1 cellular context compared by ENCODE assay signal in the genomic region with DNA sequence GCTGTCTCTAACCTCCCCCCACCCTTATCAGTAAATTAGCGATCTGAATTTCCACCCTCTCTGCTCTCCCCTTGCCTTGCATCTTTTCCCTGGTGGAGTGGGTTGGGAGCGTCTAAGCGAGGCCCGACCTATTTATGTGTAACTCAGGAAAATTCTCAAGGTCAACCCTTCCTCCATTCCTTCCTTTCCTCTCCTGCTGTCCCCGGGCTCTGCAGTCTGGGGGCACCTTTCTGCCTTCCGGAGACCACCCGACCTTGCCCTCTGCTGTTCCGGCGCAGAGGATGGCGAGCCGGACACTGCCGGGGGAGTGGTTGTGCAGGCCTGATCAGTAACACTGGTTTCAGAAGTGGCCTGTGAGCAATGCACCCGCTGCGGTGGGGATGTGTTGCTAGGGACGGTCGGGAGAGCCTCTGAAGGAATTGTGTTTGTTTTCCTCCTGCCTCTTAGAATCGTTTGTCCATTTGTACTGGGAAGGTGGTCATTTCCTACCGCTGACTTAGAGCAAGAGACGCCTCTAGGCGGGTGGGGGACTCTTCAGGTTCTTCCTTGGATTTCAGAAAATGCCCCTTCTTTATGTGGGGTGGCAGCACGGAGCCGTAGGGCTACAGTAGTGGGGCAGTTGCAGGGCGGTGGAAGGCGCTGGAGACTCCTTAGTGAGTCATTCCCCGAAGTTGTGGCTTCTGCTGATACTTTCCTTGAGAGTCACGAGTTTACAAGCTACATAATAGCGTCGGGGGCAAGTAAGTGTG.
TF ChIP-seq lines count a peak whose summit lies in the region.

No MANE protein-coding gene starts in this region.

TF ChIP-seq in HEK293, 187 proteins besides CTCF, POLR2A, EP300 and RAD21 (continued from another document):
- no peak for TF ChIP-seq ZNF239 (tag by site-specific recombination; IDR thresholded peaks at IDR 0.05)
